25 cellular contexts compared by ENCODE assay signal in genomic region chr3:138395865-138396751, GRCh38. TPM values are rescaled to one million over a fixed set of nuclear protein-coding genes. Genes with fewer than 3 reads are reported as not detected.
DNase-seq lines count a peak whose midpoint lies in the region; ATAC-seq and TF ChIP-seq lines count a peak whose summit lies in the region.
"Had no signal": no experiment of that assay in that cellular context is flagged by ENCODE, and none has a peak within 500 bp of the region (broad histone marks: within the 10 kb centered on the region; RNA-seq: fewer than 3 reads in every experiment).

No MANE protein-coding gene starts in this region.

- H3K9me3 ChIP-seq in subcutaneous abdominal adipose tissue (ENCODE audit: control insufficient read depth in 5 of 5, low read length in 5 of 5) (no peaks in the 10 kb centered on the region), breast epithelium (no peaks in the 10 kb centered on the region), thyroid gland (no peaks in the 10 kb centered on the region)
- H3K9me3 ChIP-seq: thoracic aorta, vagina had no signal

- H3K4me3 ChIP-seq in H7 (ENCODE audit: insufficient read depth, low read depth, low read length): no peak overlapping the region
- no peak overlapping the region for H3K4me3 ChIP-seq in subcutaneous abdominal adipose tissue (ENCODE audit: low read depth in 1 of 5, low read length in 5 of 5)
- H3K4me3 ChIP-seq in breast epithelium: no peak overlapping the region
- no peak overlapping the region for H3K4me3 ChIP-seq in thyroid gland (replicated peaks in 1 of 3)
- H3K4me3 ChIP-seq: skin epidermis, thoracic aorta, vagina had no signal

- no peaks in the 10 kb centered on the region for H3K36me3 ChIP-seq in H7 (replicated peaks; ENCODE audit: control insufficient read depth, insufficient read depth, low read length)
- H3K36me3 ChIP-seq in subcutaneous abdominal adipose tissue (ENCODE audit: control insufficient read depth in 5 of 5, insufficient read depth in 5 of 5, low read length in 5 of 5): peaks cover 0 to 31% (median 30%) of the 10 kb centered on the region in 5 donors
- no peaks in the 10 kb centered on the region for H3K36me3 ChIP-seq in breast epithelium
- peaks cover 9 to 16% of the 10 kb centered on the region in 2 donors for H3K36me3 ChIP-seq in thyroid gland

- TF ChIP-seq POLR2A in breast epithelium (IDR thresholded peaks at IDR 0.05): no peak
- TF ChIP-seq POLR2A in thyroid gland (IDR thresholded peaks at IDR 0.05): no peak

- no peak for TF ChIP-seq CTCF in breast epithelium (IDR thresholded peaks at IDR 0.05)
- TF ChIP-seq CTCF in thyroid gland (IDR thresholded peaks at IDR 0.05): no peak

- peaks cover 0 to 56% (median 27%) of the 10 kb centered on the region in 5 donors for H3K4me1 ChIP-seq in subcutaneous abdominal adipose tissue (ENCODE audit: control insufficient read depth in 5 of 5, insufficient read depth in 5 of 5, low read length in 5 of 5)
- H3K4me1 ChIP-seq in breast epithelium: no peaks in the 10 kb centered on the region
- H3K4me1 ChIP-seq in thyroid gland: peaks cover 0 to 19% of the 10 kb centered on the region in 2 donors
- H3K4me1 ChIP-seq: vagina had no signal

- intact Hi-C loops in Right ventricle myocardium inferior (cut with DNase I): loop anchor here (1.0 to 5.0 kb wide), 2 partner anchors 34 to 48 kb away; partner anchors contain the start of gene MRAS
- intact Hi-C loops in breast epithelium (cut with DNase I; ENCODE audit: low total_unique reads): no loop called here
- intact Hi-C loops in thyroid gland (cut with DNase I): no loop called here

- ATAC-seq in Right ventricle myocardium inferior: peak; percentile 68
- ATAC-seq in GM18511 (IDR thresholded peaks at IDR 0.05; ENCODE audit: unreplicated experiment): no peak
- ATAC-seq: activated T-helper 17 cell treated with anti-CD3 and anti-CD28 coated beads, Interleukin-2, amount 50 U/mL, for 72 hours; naive thymus-derived CD4-positive, alpha-beta T cell; stimulated activated naive CD8-positive, alpha-beta T cell treated with anti-CD3 and anti-CD28 coated beads, Interleukin-15, Interleukin-2, amounts not matched to agents 100 U/mL and 50 U/mL, for 24 hours had no signal

- DNase-seq in H7 (peak; percentile 60), Right ventricle myocardium inferior (ENCODE audit: missing footprints) (no peak), iPS-NIHi11 (ENCODE audit: low spot score) (peak; percentile 40), breast epithelium (ENCODE audit: low spot score in 2 of 2) (no peak), thyroid gland (no peak), NCI-H1092 (lab: John Stamatoyannopoulos, UW) (no peak)
- DNase-seq: activated naive CD4-positive, alpha-beta T cell treated with anti-CD3 and anti-CD28 coated beads, Interleukin-2, amount 50 U/mL, for 16 hours; amniotic stem cell; effector CD4-positive, alpha-beta T cell; midbrain; MV-4-11; naive thymus-derived CD4-positive, alpha-beta T cell; NCI-H2107; NCI-H748 treated with DMSO at 0.1 percent for 48 hours; occipital lobe; SIG-M5; stimulated activated naive CD8-positive, alpha-beta T cell treated with anti-CD3 and anti-CD28 coated beads, Interleukin-15, Interleukin-2, amounts not matched to agents 100 U/mL and 50 U/mL, for 24 hours had no signal

- H3K27ac ChIP-seq in subcutaneous abdominal adipose tissue (ENCODE audit: low read depth, low read length): peak overlapping the region; percentile 71
- H3K27ac ChIP-seq in breast epithelium: no peak overlapping the region
- no peak overlapping the region for H3K27ac ChIP-seq in thyroid gland
- H3K27ac ChIP-seq: skin epidermis, thoracic aorta, vagina had no signal

- peak overlapping the region in 2 of 5 donors; percentile 6 to 55 for H3K9ac ChIP-seq in subcutaneous abdominal adipose tissue (ENCODE audit: low read length in 5 of 5)

- 92 to 94% methylated on average over 11 to 12 of the region's 12 CpGs for WGBS in thyroid gland, 2 donors

- H3K27me3 ChIP-seq in H7 (ENCODE audit: control insufficient read depth, insufficient read depth, low read length): no peaks in the 10 kb centered on the region
- no peaks in the 10 kb centered on the region for H3K27me3 ChIP-seq in subcutaneous abdominal adipose tissue (ENCODE audit: control insufficient read depth in 5 of 5, insufficient read depth in 4 of 5, low read length in 5 of 5)
- no peaks in the 10 kb centered on the region for H3K27me3 ChIP-seq in breast epithelium
- H3K27me3 ChIP-seq in thyroid gland: no peaks in the 10 kb centered on the region
- H3K27me3 ChIP-seq: vagina had no signal

RNA-seq across cellular contexts. Expression of gene ESYT3, which starts 38.3 kb away (rescaled TPM):
- 5.6 and 10.9 TPM in 2 replicates for total RNA-seq in H7 (2014; rRNA removed; shearing (Covaris generic))
- total RNA-seq in Right ventricle myocardium inferior (1.4 TPM), breast epithelium (1 to 10 TPM in 2 of 3 donors, under 1 TPM in 1; 0.32 to 4.2 (median 2.3) TPM), thyroid gland (10 to 100 TPM; 19.9 to 82.8 (median 22.7) TPM)
- total RNA-seq: G401, glomerular endothelial cell had no signal

RNA-seq across cellular contexts. Expression of gene MRAS, which starts 47.7 kb away (rescaled TPM):
- total RNA-seq in H7 (2014; rRNA removed; shearing (Covaris generic)): 24.4 and 32.0 TPM in 2 replicates
- 396 TPM for total RNA-seq in Right ventricle myocardium inferior
- total RNA-seq in breast epithelium: 100 to 1,000 TPM in 1 of 3 donors, 10 to 100 TPM in 2; 39.0 to 157 (median 74.8) TPM
- 10 to 100 TPM; 55.8 to 92.4 (median 69.6) TPM for total RNA-seq in thyroid gland

Comparison
In these comparisons a context has a peak if more than half of its experiments do, and no peak if none do; other contexts are left out.
1. DNase-seq: peak in H7 (single experiment) and iPS-NIHi11 (single experiment); none in Right ventricle myocardium inferior (single experiment), breast epithelium (0 of 2), thyroid gland (0 of 2) and NCI-H1092 (single experiment).